8 cellular contexts compared by ENCODE assay signal in genomic region chr22:40348025-40348658, GRCh38. TPM values are rescaled to one million over a fixed set of nuclear protein-coding genes. Genes with fewer than 3 reads are reported as not detected.
A peak's percentile ranks its signal among the peaks of the same experiment; 100 is the strongest.
DNase-seq lines count a peak whose midpoint lies in the region; ATAC-seq and TF ChIP-seq lines count a peak whose summit lies in the region.

No MANE protein-coding gene starts in this region.

- peaks cover 12% of the 10 kb centered on the region for H4K20me1 ChIP-seq in hepatocyte (ENCODE audit: insufficient read depth, poor library complexity, severe bottlenecking)

- peaks cover 54% of the 10 kb centered on the region for H3K79me2 ChIP-seq in hepatocyte

- TF ChIP-seq POLR2A in adrenal gland (IDR thresholded peaks at IDR 0.05), result no peak
- TF ChIP-seq POLR2A in spleen (IDR thresholded peaks at IDR 0.05), result no peak

- intact Hi-C loops in adrenal gland (cut with DNase I), result loop anchor here in 1 of 2 donors (10.0 kb wide), 2 partner anchors 293 to 813 kb away; partner anchors contain the start of gene RPS19BP1
- intact Hi-C loops in spleen (cut with DNase I; ENCODE audit: low total_unique reads), result loop anchor here (5.0 to 10.0 kb wide), 4 partner anchors 63 to 816 kb away; partner anchors contain the start of genes RPS19BP1 and TNRC6B

- no peaks in the 10 kb centered on the region for H3K9me3 ChIP-seq in HUES6 (ENCODE audit: control insufficient read depth, insufficient read depth, low read depth, low read length)
- H3K9me3 ChIP-seq in adrenal gland (replicated peaks in 1 of 3), result no peaks in the 10 kb centered on the region
- no peaks in the 10 kb centered on the region for H3K9me3 ChIP-seq in hepatocyte (ENCODE audit: low read depth)
- H3K9me3 ChIP-seq in spleen, result no peaks in the 10 kb centered on the region

- peak; percentile 55 for DNase-seq in DMS53 (lab: John Stamatoyannopoulos, UW)
- peak; percentile 61 for DNase-seq in T follicular helper cell (ENCODE audit: low read depth)
- peak; percentile 47 to 81 (median 65) for DNase-seq in adrenal gland
- DNase-seq in hepatocyte (ENCODE audit: low spot score), result peak; percentile 72
- DNase-seq in spleen, result peak; percentile 84

- no peaks in the 10 kb centered on the region for H3K9me2 ChIP-seq in hepatocyte (replicated peaks; ENCODE audit: insufficient read depth)

- no peak overlapping the region for H2AFZ ChIP-seq in hepatocyte

- peak overlapping the region; percentile 91 for H3K4me2 ChIP-seq in hepatocyte

- peak; percentile 33 to 78 (median 65) for TF ChIP-seq CTCF in adrenal gland (IDR thresholded peaks at IDR 0.05)
- peak; percentile 85 for TF ChIP-seq CTCF in hepatocyte (IDR thresholded peaks at IDR 0.05; ENCODE audit: poor library complexity)
- TF ChIP-seq CTCF in spleen (IDR thresholded peaks at IDR 0.05 in 8 of 11, conservative IDR thresholded peaks at IDR 0.05 in 3 of 11), result peak; percentile 44 to 86 (median 67)

- ATAC-seq in GM19395 (IDR thresholded peaks at IDR 0.05; ENCODE audit: unreplicated experiment) (no peak), HG02642 (IDR thresholded peaks at IDR 0.05; ENCODE audit: poor library complexity, unreplicated experiment) (no peak)

- H3K4me1 ChIP-seq in HUES6 (ENCODE audit: control insufficient read depth, insufficient read depth, low read length) (peaks cover 8% of the 10 kb centered on the region), adrenal gland (replicated peaks in 1 of 2) (peaks cover 22 to 23% of the 10 kb centered on the region in 2 donors), hepatocyte (ENCODE audit: insufficient read depth) (peaks cover 13% of the 10 kb centered on the region), spleen (peaks cover 18 to 60% (median 32%) of the 10 kb centered on the region in 6 donors)

- peaks cover 41% of the 10 kb centered on the region for H3K36me3 ChIP-seq in HUES6 (ENCODE audit: control insufficient read depth, insufficient read depth, low read length)
- peaks cover 0 to 40% of the 10 kb centered on the region in 2 donors for H3K36me3 ChIP-seq in adrenal gland (replicated peaks in 1 of 2)
- no peaks in the 10 kb centered on the region for H3K36me3 ChIP-seq in hepatocyte (replicated peaks; ENCODE audit: insufficient read depth, low read depth)
- H3K36me3 ChIP-seq in spleen, result peaks cover 4 to 50% (median 38%) of the 10 kb centered on the region in 6 donors

- H3K4me3 ChIP-seq in HUES6 (ENCODE audit: low read depth, low read length), result peak overlapping the region; percentile 93
- H3K4me3 ChIP-seq in adrenal gland, result no peak overlapping the region
- H3K4me3 ChIP-seq in hepatocyte, result peak overlapping the region; percentile 92
- peak overlapping the region in 4 of 8 donors; percentile 71 to 96 (median 87) for H3K4me3 ChIP-seq in spleen

- peak overlapping the region; percentile 45 for H3K9ac ChIP-seq in HUES6 (ENCODE audit: low read length)

- 47 to 62% (median 61%) methylated on average over 10 of the region's 10 CpGs for WGBS in adrenal gland, 4 donors
- WGBS in hepatocyte (ENCODE audit: low lambda C conversion rate, missing lambda C conversion rate), result 77% methylated on average over 10 of the region's 10 CpGs
- 64 to 76% (median 70%) methylated on average over 10 of the region's 10 CpGs for WGBS in spleen, 5 donors

- H3K27ac ChIP-seq in HUES6 (ENCODE audit: low read depth, low read length) (no peak overlapping the region), adrenal gland (peak overlapping the region in 2 of 5 donors; percentile 4 to 94), hepatocyte (no peak overlapping the region), spleen (peak overlapping the region in 4 of 8 donors; percentile 86 to 94 (median 93))

- H3K27me3 ChIP-seq in HUES6 (ENCODE audit: control insufficient read depth, insufficient read depth, low read length) (no peaks in the 10 kb centered on the region), adrenal gland (no peaks in the 10 kb centered on the region), hepatocyte (no peaks in the 10 kb centered on the region), spleen (replicated peaks in 1 of 7) (no peaks in the 10 kb centered on the region)

RNA-seq across cellular contexts. Expression of gene ADSL, which starts 1.8 kb away (rescaled TPM):
- total RNA-seq in adrenal gland (10 to 100 TPM; 26.8 to 70.2 (median 57.5) TPM), hepatocyte (81.8 and 89.6 TPM in 2 replicates), spleen (10 to 100 TPM; 40.4 to 77.7 (median 55.0) TPM)
- polyA plus RNA-seq in adrenal gland (10 to 100 TPM; 41.3 to 67.0 (median 44.2) TPM), hepatocyte (54.8 and 66.1 TPM in 2 replicates), spleen (10 to 100 TPM; 39.1 to 52.5 (median 43.3) TPM)

RNA-seq across cellular contexts. Expression of gene SGSM3, which starts 22.3 kb away (rescaled TPM):
- 10 to 100 TPM; 48.2 to 98.7 (median 63.2) TPM for total RNA-seq in adrenal gland
- polyA plus RNA-seq in adrenal gland, result 100 to 1,000 TPM in 2 of 3 donors, 10 to 100 TPM in 1; 19.2 to 220 (median 205) TPM
- 59.4 and 60.4 TPM in 2 replicates for total RNA-seq in hepatocyte
- 111 and 126 TPM in 2 replicates for polyA plus RNA-seq in hepatocyte
- total RNA-seq in spleen, result 10 to 100 TPM; 56.3 to 99.3 (median 88.2) TPM
- polyA plus RNA-seq in spleen, result 100 to 1,000 TPM; 100 to 176 (median 161) TPM

Comparison
In these comparisons a context has a peak if more than half of its experiments do, and no peak if none do; other contexts are left out.
1. H3K4me3 ChIP-seq: peak in HUES6 (single experiment) and hepatocyte (single experiment); none in adrenal gland (0 of 4).
2. Peak in every context shown above with its lines, with median percentiles within 50 percentile points of each other: DNase-seq and CTCF ChIP-seq.